18 cellular contexts compared by ENCODE assay signal in the genomic region with DNA sequence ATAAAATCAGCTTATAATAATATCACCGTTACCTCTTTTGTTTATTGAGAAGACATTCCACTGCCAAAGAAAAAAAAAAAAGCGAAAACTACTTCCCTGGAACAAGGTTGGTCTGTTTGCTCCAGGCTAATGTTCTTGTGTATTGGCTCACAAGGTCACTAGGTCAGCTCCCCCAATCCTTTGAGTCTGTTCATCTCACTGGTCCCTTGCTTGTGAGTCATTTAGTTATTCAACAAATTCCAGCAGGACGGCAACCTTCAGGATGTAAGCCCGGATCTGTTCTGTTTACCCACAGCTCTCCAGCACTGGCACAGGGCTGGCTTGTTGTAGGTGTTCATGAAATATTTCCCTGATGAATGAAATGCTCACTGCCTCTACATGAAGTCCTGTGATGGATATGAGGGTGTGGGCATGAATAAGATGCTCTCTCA. TPM values are rescaled to one million over a fixed set of nuclear protein-coding genes. Genes with fewer than 3 reads are reported as not detected.
DNase-seq lines count a peak whose midpoint lies in the region; ATAC-seq and TF ChIP-seq lines count a peak whose summit lies in the region.
"Had no signal": no experiment of that assay in that cellular context is flagged by ENCODE, and none has a peak within 500 bp of the region (broad histone marks: within the 10 kb centered on the region; RNA-seq: fewer than 3 reads in every experiment).

No MANE protein-coding gene starts in this region.

- H3K36me3 Mint-ChIP-seq in Calu3 (ENCODE audit: insufficient read depth, unreplicated experiment), result peaks cover 18% of the 10 kb centered on the region
- H3K36me3 Mint-ChIP-seq in GM23338 (ENCODE audit: low read depth), result no peaks in the 10 kb centered on the region
- H3K36me3 Mint-ChIP-seq in activated CD8-positive, alpha-beta T cell treated with anti-CD3 and anti-CD28 coated beads, Interleukin-2, amount 10 ng/mL, durations not matched to agents 7 days and 5 days (ENCODE audit: low read depth), result no peaks in the 10 kb centered on the region
- H3K36me3 Mint-ChIP-seq: naive thymus-derived CD4-positive, alpha-beta T cell had no signal

- H3K4me1 Mint-ChIP-seq in Calu3 (ENCODE audit: low read depth, unreplicated experiment), result peaks cover 57% of the 10 kb centered on the region
- peaks cover 32% of the 10 kb centered on the region for H3K4me1 Mint-ChIP-seq in GM23338
- H3K4me1 Mint-ChIP-seq in activated CD8-positive, alpha-beta T cell treated with anti-CD3 and anti-CD28 coated beads, Interleukin-2, amount 10 ng/mL, durations not matched to agents 7 days and 5 days (ENCODE audit: low read depth), result peaks cover 7% of the 10 kb centered on the region

- 46 to 60% methylated on average over 4 of the region's 4 CpGs for WGBS in lung, 2 donors

- H3K79me2 ChIP-seq in GM23338 (replicated peaks; ENCODE audit: insufficient read depth), result no peaks in the 10 kb centered on the region

- peaks cover 0 to 6% of the 10 kb centered on the region in 2 donors for H3K9me3 ChIP-seq in lung (ENCODE audit: control insufficient read depth in 2 of 2, insufficient read depth in 1 of 2, low read length in 1 of 2)
- H3K9me3 ChIP-seq in A673 (ENCODE audit: low read depth, low read length, poor library complexity, severe bottlenecking), result no peaks in the 10 kb centered on the region
- H3K9me3 ChIP-seq: BLaER1 had no signal

- H3K4me3 Mint-ChIP-seq in Calu3 (ENCODE audit: low read depth, unreplicated experiment), result no peak overlapping the region
- H3K4me3 Mint-ChIP-seq in GM23338, result no peak overlapping the region
- H3K4me3 Mint-ChIP-seq in activated CD8-positive, alpha-beta T cell treated with anti-CD3 and anti-CD28 coated beads, Interleukin-2, amount 10 ng/mL, durations not matched to agents 7 days and 5 days, result no peak overlapping the region
- H3K4me3 Mint-ChIP-seq: effector memory CD8-positive, alpha-beta T cell; naive thymus-derived CD4-positive, alpha-beta T cell had no signal

- H3K9me2 ChIP-seq in GM23338 (ENCODE audit: insufficient read depth), result no peaks in the 10 kb centered on the region

- no peak overlapping the region for H2AFZ ChIP-seq in GM23338

- H3K4me3 ChIP-seq in choroid plexus epithelial cell (ENCODE audit: low read depth, low read length) (no peak overlapping the region), lung (no peak overlapping the region), A673 (ENCODE audit: low read depth, low read length, poor library complexity, severe bottlenecking) (no peak overlapping the region), GM23338 (no peak overlapping the region)
- H3K4me3 ChIP-seq: BLaER1 had no signal

- TF ChIP-seq CTCF in Calu3 (IDR thresholded peaks at IDR 0.05; ENCODE audit: unreplicated experiment) (no peak), choroid plexus epithelial cell (conservative IDR thresholded peaks at IDR 0.05; ENCODE audit: low read depth, low read length) (no peak), lung (IDR thresholded peaks at IDR 0.05; ENCODE audit: control extremely low read depth, extremely low read depth) (no peak), A673 (conservative IDR thresholded peaks at IDR 0.05; ENCODE audit: low read depth, low read length) (no peak), GM23338 (conservative IDR thresholded peaks at IDR 0.05; ENCODE audit: low read depth in 2 of 2) (no peak)

- H3K36me3 ChIP-seq in lung (ENCODE audit: control insufficient read depth in 2 of 2, insufficient read depth in 2 of 2, low read length in 2 of 2) (no peaks in the 10 kb centered on the region), A673 (ENCODE audit: insufficient read depth, low read length, poor library complexity, severe bottlenecking) (no peaks in the 10 kb centered on the region), GM23338 (ENCODE audit: insufficient read depth) (no peaks in the 10 kb centered on the region)
- H3K36me3 ChIP-seq: BLaER1 had no signal

- H3K4me1 ChIP-seq in lung (ENCODE audit: control insufficient read depth in 2 of 2, insufficient read depth in 2 of 2, low read length in 2 of 2) (peaks cover 0 to 3% of the 10 kb centered on the region in 2 donors), A673 (ENCODE audit: insufficient read depth, low read length, poor library complexity, severe bottlenecking) (peaks cover 9% of the 10 kb centered on the region), GM23338 (ENCODE audit: insufficient read depth) (peaks cover 18% of the 10 kb centered on the region)

- peak; percentile 57 for DNase-seq in Calu3
- DNase-seq in NCI-H226, result peak; percentile 63
- DNase-seq in choroid plexus epithelial cell (ENCODE audit: low read depth), result peak; percentile 61
- DNase-seq in lung (ENCODE audit: low spot score), result no peak
- DNase-seq in A673 (ENCODE audit: low spot score), result no peak
- DNase-seq in GM23338 (ENCODE audit: low spot score), result no peak
- no peak for DNase-seq in activated CD8-positive, alpha-beta T cell treated with anti-CD3 and anti-CD28 coated beads, Interleukin-2, amount 10 ng/mL, durations not matched to agents 7 days and 5 days
- no peak for DNase-seq in germinal center (ENCODE audit: low spot score)
- DNase-seq: activated CD8-positive, alpha-beta memory T cell treated with anti-CD3 and anti-CD28 coated beads, Interleukin-2, amount 50 U/mL, for 48 hours; amniotic stem cell; effector memory CD8-positive, alpha-beta T cell; naive thymus-derived CD4-positive, alpha-beta T cell; NCI-H146; stimulated activated CD4-positive, alpha-beta T cell treated with anti-CD3 and anti-CD28 coated beads, Interleukin-12 subunit alpha, Interleukin-12 subunit beta, amount 100 ng/mL, for 4 hours; T1000 had no signal

- H3K4me2 ChIP-seq in GM23338, result no peak overlapping the region
- H3K4me2 ChIP-seq: BLaER1 had no signal

- ATAC-seq in lung (ENCODE audit: insufficient read depth, low FRiP score), result peak; percentile 36
- ATAC-seq in GM23338, result no peak
- no peak for ATAC-seq in activated CD8-positive, alpha-beta T cell treated with anti-CD3 and anti-CD28 coated beads, Interleukin-2, amount 10 ng/mL, durations not matched to agents 7 days and 5 days
- ATAC-seq: effector memory CD8-positive, alpha-beta T cell; naive thymus-derived CD4-positive, alpha-beta T cell had no signal

- H3K27me3 ChIP-seq in lung (ENCODE audit: control insufficient read depth, insufficient read depth) (no peaks in the 10 kb centered on the region), A673 (replicated peaks; ENCODE audit: insufficient read depth, low read depth, low read length, poor library complexity) (peaks cover 25% of the 10 kb centered on the region), GM23338 (ENCODE audit: insufficient read depth) (peaks cover 22% of the 10 kb centered on the region)

- CTCF ChIA-PET in Calu3 (lab: Charles Lee) (interaction anchor here (0.7 kb wide), 1 partner anchor 170 kb away, joined by 3 read pairs; no protein-coding TSS in a partner anchor), A673 (lab: Charles Lee) (interaction anchor here (1.1 kb wide), 1 partner anchor 11 kb away, joined by 3 read pairs; no protein-coding TSS in a partner anchor)
- CTCF ChIA-PET in activated CD8-positive, alpha-beta T cell treated with anti-CD3 and anti-CD28 coated beads, Interleukin-2, amount 10 ng/mL, durations not matched to agents 7 days and 5 days (lab: Charles Lee), result no interaction called here

- H3K27ac Mint-ChIP-seq in Calu3 (ENCODE audit: unreplicated experiment) (peak overlapping the region; percentile 10), GM23338 (no peak overlapping the region)
- H3K27ac Mint-ChIP-seq in activated CD8-positive, alpha-beta T cell treated with anti-CD3 and anti-CD28 coated beads, Interleukin-2, amount 10 ng/mL, durations not matched to agents 7 days and 5 days, result no peak overlapping the region
- H3K27ac Mint-ChIP-seq: effector memory CD8-positive, alpha-beta T cell; naive thymus-derived CD4-positive, alpha-beta T cell had no signal

- H3K27ac ChIP-seq in lung (ENCODE audit: low read depth in 1 of 2, low read length in 1 of 2) (no peak overlapping the region), A673 (ENCODE audit: low read depth, low read length, poor library complexity, severe bottlenecking) (no peak overlapping the region), GM23338 (ENCODE audit: low read depth) (no peak overlapping the region)
- H3K27ac ChIP-seq: BLaER1, HL-60 had no signal

- H4K20me1 ChIP-seq in GM23338 (replicated peaks; ENCODE audit: insufficient read depth), result no peaks in the 10 kb centered on the region
- H4K20me1 ChIP-seq: BLaER1 had no signal

- H3K27me3 Mint-ChIP-seq in Calu3 (ENCODE audit: unreplicated experiment) (no peaks in the 10 kb centered on the region), GM23338 (ENCODE audit: insufficient read depth, low read depth, poor library complexity) (peaks cover 3% of the 10 kb centered on the region)
- peaks cover 55% of the 10 kb centered on the region for H3K27me3 Mint-ChIP-seq in activated CD8-positive, alpha-beta T cell treated with anti-CD3 and anti-CD28 coated beads, Interleukin-2, amount 10 ng/mL, durations not matched to agents 7 days and 5 days (ENCODE audit: low read depth)

- no peaks in the 10 kb centered on the region for H3K9me3 Mint-ChIP-seq in Calu3 (ENCODE audit: low read depth, unreplicated experiment)
- no peaks in the 10 kb centered on the region for H3K9me3 Mint-ChIP-seq in GM23338
- no peaks in the 10 kb centered on the region for H3K9me3 Mint-ChIP-seq in activated CD8-positive, alpha-beta T cell treated with anti-CD3 and anti-CD28 coated beads, Interleukin-2, amount 10 ng/mL, durations not matched to agents 7 days and 5 days (ENCODE audit: insufficient read depth)
- H3K9me3 Mint-ChIP-seq: effector memory CD8-positive, alpha-beta T cell; naive thymus-derived CD4-positive, alpha-beta T cell had no signal

- no peaks in the 10 kb centered on the region for H3F3A ChIP-seq in GM23338 (replicated peaks; ENCODE audit: low read depth)

- no TSS peak for BruUV-seq in Calu3 (replicated peaks; lab: Mats Ljungman, UMichigan)
- no TSS peak for BruUV-seq in A673 (replicated peaks; lab: Mats Ljungman, UMichigan)

- intact Hi-C loops in Calu3 (cut with micrococcal nuclease; ENCODE audit: unreplicated experiment), result no loop called here
- intact Hi-C loops in A673 (cut with micrococcal nuclease; ENCODE audit: unreplicated experiment), result no loop called here

- POLR2A ChIA-PET in A673 (lab: Charles Lee; ENCODE audit: low non-redundant PET), result interaction anchor here (0.7 kb wide), 1 partner anchor 11 kb away, joined by 16 read pairs; no protein-coding TSS in a partner anchor
- POLR2A ChIA-PET in activated CD8-positive, alpha-beta T cell treated with anti-CD3 and anti-CD28 coated beads, Interleukin-2, amount 10 ng/mL, durations not matched to agents 7 days and 5 days (lab: Charles Lee), result no interaction called here

RNA-seq across cellular contexts. Expression of gene ARHGAP40, which starts 3.3 kb away (rescaled TPM):
- total RNA-seq in Calu3 (2022), result 8.3 and 9.7 TPM in 2 replicates
- 1 to 10 TPM in 1 of 2 donors, under 1 TPM in 1; 0.86 to 5.0 TPM for total RNA-seq in lung
- polyA plus RNA-seq in lung, result 1 to 10 TPM in 1 of 2 donors, under 1 TPM in 1; 0.57 to 1.4 TPM
- not detected in 2 replicates for total RNA-seq in A673 (2021)
- total RNA-seq in GM23338 (2014; rRNA removed; shearing (Covaris generic)), result 0.21 and 1.5 TPM in 2 replicates
- 0.30 TPM in 1 of 2 replicates, not detected in the other for polyA plus RNA-seq in GM23338 (2016; fragmentation: Nextera tagmentation; extraction: Ambion mirVana)
- total RNA-seq in activated CD8-positive, alpha-beta T cell treated with anti-CD3 and anti-CD28 coated beads, Interleukin-2, amount 10 ng/mL, durations not matched to agents 7 days and 5 days, result not detected
- total RNA-seq: naive thymus-derived CD4-positive, alpha-beta T cell had no signal
- polyA plus RNA-seq: naive thymus-derived CD4-positive, alpha-beta T cell had no signal

RNA-seq across cellular contexts. Expression of gene ADIG, which starts 23.9 kb away (rescaled TPM):
- total RNA-seq in Calu3 (2022) (not detected in 2 replicates), lung (not detected), A673 (2021) (not detected in 2 replicates)
- polyA plus RNA-seq in lung (not detected), GM23338 (2016; fragmentation: Nextera tagmentation; extraction: Ambion mirVana) (not detected in 2 replicates)
- total RNA-seq in GM23338 (2014; rRNA removed; shearing (Covaris generic)), result not detected in 2 replicates
- total RNA-seq in activated CD8-positive, alpha-beta T cell treated with anti-CD3 and anti-CD28 coated beads, Interleukin-2, amount 10 ng/mL, durations not matched to agents 7 days and 5 days, result not detected
- total RNA-seq: ureter had no signal
- polyA plus RNA-seq: naive thymus-derived CD4-positive, alpha-beta T cell had no signal

Comparison
In these comparisons a context has a peak if more than half of its experiments do, and no peak if none do; other contexts are left out.
1. DNase-seq: peak in Calu3 (single experiment), NCI-H226 (single experiment) and choroid plexus epithelial cell (single experiment); none in lung (single experiment), A673 (single experiment), GM23338 (single experiment), activated CD8-positive, alpha-beta T cell treated with anti-CD3 and anti-CD28 coated beads, Interleukin-2, amount 10 ng/mL, durations not matched to agents 7 days and 5 days (single experiment) and germinal center (single experiment).